Comparison of ENCODE assay signal across 1 cellular context in the genomic region with DNA sequence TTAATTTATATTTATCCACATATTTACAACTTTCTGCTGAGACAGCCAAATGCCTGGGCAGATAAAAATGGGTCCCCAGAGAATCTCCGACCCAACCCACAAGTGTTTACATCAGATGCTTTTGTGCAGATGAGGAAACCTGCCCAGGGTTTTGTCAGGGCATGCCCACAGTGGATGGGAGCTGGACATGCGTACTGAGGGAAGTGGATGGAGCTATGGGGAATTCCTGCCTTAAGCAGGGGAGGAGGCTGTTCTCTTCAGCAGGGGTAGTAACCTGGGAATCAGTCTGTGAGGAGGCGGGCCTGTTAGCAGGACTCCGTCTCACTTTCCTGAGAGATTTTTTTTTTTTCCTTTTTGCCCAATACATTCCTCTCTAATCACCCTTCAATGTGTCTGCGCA.
TF ChIP-seq lines count a peak whose summit lies in the region.

No MANE protein-coding gene starts in this region.

TF ChIP-seq in HCT116, 20 proteins besides CTCF, POLR2A, EP300 and RAD21 (continued from another document):
- TF ChIP-seq POLR2AphosphoS5 (IDR thresholded peaks at IDR 0.05; ENCODE audit: low read depth, low read length) (no peak), ZFX (IDR thresholded peaks at IDR 0.05) (no peak), SP1 (IDR thresholded peaks at IDR 0.05; ENCODE audit: low read depth) (no peak), ZNF274 (IDR thresholded peaks at IDR 0.05; ENCODE audit: low read depth, low read length) (no peak), EZH2 (IDR thresholded peaks at IDR 0.05) (no peak)
- TF ChIP-seq, protein P1, sequence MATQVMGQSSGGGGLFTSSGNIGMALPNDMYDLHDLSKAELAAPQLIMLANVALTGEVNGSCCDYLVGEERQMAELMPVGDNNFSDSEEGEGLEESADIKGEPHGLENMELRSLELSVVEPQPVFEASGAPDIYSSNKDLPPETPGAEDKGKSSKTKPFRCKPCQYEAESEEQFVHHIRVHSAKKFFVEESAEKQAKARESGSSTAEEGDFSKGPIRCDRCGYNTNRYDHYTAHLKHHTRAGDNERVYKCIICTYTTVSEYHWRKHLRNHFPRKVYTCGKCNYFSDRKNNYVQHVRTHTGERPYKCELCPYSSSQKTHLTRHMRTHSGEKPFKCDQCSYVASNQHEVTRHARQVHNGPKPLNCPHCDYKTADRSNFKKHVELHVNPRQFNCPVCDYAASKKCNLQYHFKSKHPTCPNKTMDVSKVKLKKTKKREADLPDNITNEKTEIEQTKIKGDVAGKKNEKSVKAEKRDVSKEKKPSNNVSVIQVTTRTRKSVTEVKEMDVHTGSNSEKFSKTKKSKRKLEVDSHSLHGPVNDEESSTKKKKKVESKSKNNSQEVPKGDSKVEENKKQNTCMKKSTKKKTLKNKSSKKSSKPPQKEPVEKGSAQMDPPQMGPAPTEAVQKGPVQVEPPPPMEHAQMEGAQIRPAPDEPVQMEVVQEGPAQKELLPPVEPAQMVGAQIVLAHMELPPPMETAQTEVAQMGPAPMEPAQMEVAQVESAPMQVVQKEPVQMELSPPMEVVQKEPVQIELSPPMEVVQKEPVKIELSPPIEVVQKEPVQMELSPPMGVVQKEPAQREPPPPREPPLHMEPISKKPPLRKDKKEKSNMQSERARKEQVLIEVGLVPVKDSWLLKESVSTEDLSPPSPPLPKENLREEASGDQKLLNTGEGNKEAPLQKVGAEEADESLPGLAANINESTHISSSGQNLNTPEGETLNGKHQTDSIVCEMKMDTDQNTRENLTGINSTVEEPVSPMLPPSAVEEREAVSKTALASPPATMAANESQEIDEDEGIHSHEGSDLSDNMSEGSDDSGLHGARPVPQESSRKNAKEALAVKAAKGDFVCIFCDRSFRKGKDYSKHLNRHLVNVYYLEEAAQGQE (IDR thresholded peaks at IDR 0.05; ENCODE audit: low read depth): no peak
